ENCODE assay signal across 8 cellular contexts in genomic region chr13:70310720-70311119, GRCh38.
DNase-seq lines count a peak whose midpoint lies in the region; ATAC-seq, FAIRE-seq and TF ChIP-seq lines count a peak whose summit lies in the region.

No MANE protein-coding gene starts in this region.

- TF ChIP-seq CTCF in D721Med (IDR thresholded peaks at IDR 0.05; ENCODE audit: insufficient read depth, missing control alignments) (peak; percentile 56), LNCaP clone FGC (IDR thresholded peaks at IDR 0.05; ENCODE audit: control insufficient read depth, extremely low read depth, insufficient read depth) (peak; percentile 34; the same call in 1 of the 2 replicates)

- DNase-seq in D721Med (ENCODE audit: insufficient read length, low spot score) (no peak), LNCaP clone FGC (ENCODE audit: low read depth) (peak; percentile 53), RCC 7860 (ENCODE audit: low spot score) (peak; percentile 41), iris pigment epithelial cell (ENCODE audit: low read depth) (peak; percentile 61)
- no peak for DNase-seq in stimulated activated naive CD4-positive, alpha-beta T cell (lab: John Stamatoyannopoulos, UW)

- no peak overlapping the region for H3K4me3 ChIP-seq in LNCaP clone FGC (ENCODE audit: low read depth, low read length)

- FAIRE-seq in D721Med (lab: Jason Lieb, UNC) (peak; percentile 53), RCC 7860 (lab: Jason Lieb, UNC) (no peak)

- ATAC-seq in HG03565 (IDR thresholded peaks at IDR 0.05; ENCODE audit: unreplicated experiment): no peak
- no peak for ATAC-seq in GM18502 (IDR thresholded peaks at IDR 0.05; ENCODE audit: poor library complexity, unreplicated experiment)
- ATAC-seq in GM21576 (IDR thresholded peaks at IDR 0.05; ENCODE audit: unreplicated experiment): no peak

Comparison
In these comparisons a context has a peak if more than half of its experiments do, and no peak if none do; other contexts are left out.
1. DNase-seq: peak in LNCaP clone FGC (single experiment), RCC 7860 (single experiment) and iris pigment epithelial cell (single experiment); none in D721Med (single experiment) and stimulated activated naive CD4-positive, alpha-beta T cell (0 of 6).